In genomic region chr9:89122944-89123343, GRCh38 we compare ENCODE assay signal across 1 cellular context.
TF ChIP-seq lines count a peak whose summit lies in the region.

No MANE protein-coding gene starts in this region.

TF ChIP-seq in neural cell, 6 proteins besides CTCF, POLR2A, EP300 and RAD21 (continued from another document):
- TF ChIP-seq REST (IDR thresholded peaks at IDR 0.05; ENCODE audit: borderline replicate concordance) (no peak), SMC3 (conservative IDR thresholded peaks at IDR 0.05; ENCODE audit: poor library complexity) (no peak)
TF ChIP-seq in neural cell: peak in this region for 0.
